Comparison of ENCODE assay signal across 8 cellular contexts in genomic region chr11:78039919-78040671, GRCh38. TPM values are rescaled to one million over a fixed set of nuclear protein-coding genes. Genes with fewer than 3 reads are reported as not detected.
DNase-seq lines count a peak whose midpoint lies in the region; ATAC-seq lines count a peak whose summit lies in the region.

No MANE protein-coding gene starts in this region.

- H3K4me3 Mint-ChIP-seq in activated naive CD4-positive, alpha-beta T cell treated with anti-CD3 and anti-CD28 coated beads for 36 hours = peak overlapping the region; percentile 17
- H3K4me3 Mint-ChIP-seq in immature natural killer cell = peak overlapping the region; percentile 63 to 84 (median 82)

- H3K36me3 Mint-ChIP-seq in activated naive CD4-positive, alpha-beta T cell treated with anti-CD3 and anti-CD28 coated beads for 36 hours (ENCODE audit: low read depth) = no peaks in the 10 kb centered on the region
- no peaks in the 10 kb centered on the region for H3K36me3 Mint-ChIP-seq in immature natural killer cell

- H3K4me1 ChIP-seq in skeletal muscle tissue (ENCODE audit: control insufficient read depth in 3 of 3, insufficient read depth in 3 of 3, low read length in 3 of 3) = peaks cover 2 to 9% (median 3%) of the 10 kb centered on the region in 3 donors

- no peaks in the 10 kb centered on the region for H3K9me3 ChIP-seq in skeletal muscle tissue (ENCODE audit: control insufficient read depth in 3 of 3, low read length in 3 of 3)

- no peaks in the 10 kb centered on the region for H3K27me3 Mint-ChIP-seq in activated naive CD4-positive, alpha-beta T cell treated with anti-CD3 and anti-CD28 coated beads for 36 hours (ENCODE audit: low read depth)
- H3K27me3 Mint-ChIP-seq in immature natural killer cell (ENCODE audit: low read depth in 3 of 3) = peaks cover 2 to 4% (median 3%) of the 10 kb centered on the region in 3 donors

- no peak overlapping the region for H3K27ac Mint-ChIP-seq in activated naive CD4-positive, alpha-beta T cell treated with anti-CD3 and anti-CD28 coated beads for 36 hours
- H3K27ac Mint-ChIP-seq in immature natural killer cell = peak overlapping the region; percentile 81 to 94 (median 88)

- intact Hi-C loops in activated naive CD4-positive, alpha-beta T cell treated with anti-CD3 and anti-CD28 coated beads for 36 hours (cut with micrococcal nuclease) = no loop called here

- H3K27me3 ChIP-seq in skeletal muscle tissue (ENCODE audit: control insufficient read depth in 3 of 3, insufficient read depth in 3 of 3, low read length in 3 of 3) = no peaks in the 10 kb centered on the region

- no peaks in the 10 kb centered on the region for H3K9me3 Mint-ChIP-seq in activated naive CD4-positive, alpha-beta T cell treated with anti-CD3 and anti-CD28 coated beads for 36 hours
- H3K9me3 Mint-ChIP-seq in immature natural killer cell = no peaks in the 10 kb centered on the region

- CTCF ChIA-PET in activated naive CD4-positive, alpha-beta T cell treated with anti-CD3 and anti-CD28 coated beads for 36 hours (lab: Charles Lee) = no interaction called here

- ATAC-seq in HG02885 (IDR thresholded peaks at IDR 0.05; ENCODE audit: poor library complexity, unreplicated experiment) = peak; percentile 44

- H3K36me3 ChIP-seq in skeletal muscle tissue (ENCODE audit: control insufficient read depth in 3 of 3, insufficient read depth in 3 of 3, low read length in 3 of 3) = no peaks in the 10 kb centered on the region

- H3K4me3 ChIP-seq in skeletal muscle tissue (ENCODE audit: low read length in 3 of 3) = peak overlapping the region in 2 of 3 donors; percentile 29 to 54

- peak overlapping the region; percentile 54 for H3K27ac ChIP-seq in skeletal muscle tissue (ENCODE audit: low read depth, low read length)

- peak; percentile 32 for DNase-seq in activated naive CD4-positive, alpha-beta T cell treated with anti-CD3 and anti-CD28 coated beads for 36 hours
- no peak for DNase-seq in activated naive CD4-positive, alpha-beta T cell treated with anti-CD3 and anti-CD28 coated beads, Interleukin-2, amount 50 U/mL, for 16 hours
- DNase-seq in NCI-H748 (lab: John Stamatoyannopoulos, UW; ENCODE audit: unreplicated experiment) = peak; percentile 63
- peak in 42 of 56 donors; percentile 4 to 72 (median 26) for DNase-seq in amygdala (lab: John Stamatoyannopoulos, UW)
- peak; percentile 25 to 37 (median 26) for DNase-seq in immature natural killer cell
- DNase-seq in cortex of kidney (lab: John Stamatoyannopoulos, UW) = no peak

- H3K9ac ChIP-seq in skeletal muscle tissue (ENCODE audit: low read depth in 1 of 3, low read length in 3 of 3) = peak overlapping the region; percentile 14 to 45 (median 43)

- H3K4me1 Mint-ChIP-seq in activated naive CD4-positive, alpha-beta T cell treated with anti-CD3 and anti-CD28 coated beads for 36 hours (ENCODE audit: low read depth) = peaks cover 11% of the 10 kb centered on the region
- H3K4me1 Mint-ChIP-seq in immature natural killer cell = peaks cover 13 to 18% of the 10 kb centered on the region in 2 donors

RNA-seq across cellular contexts. Expression of gene KCTD14, which starts 17.0 kb away (rescaled TPM):
- total RNA-seq in activated naive CD4-positive, alpha-beta T cell treated with anti-CD3 and anti-CD28 coated beads for 36 hours = under 1 TPM in 1 of 2 experiments, not detected in 1; 0.27 TPM
- under 1 TPM in 1 of 3 donors, not detected in 2; 0.82 TPM for polyA plus RNA-seq in immature natural killer cell
- total RNA-seq in skeletal muscle tissue = 0.52 TPM

RNA-seq across cellular contexts. Expression of gene THRSP, which starts 23.6 kb away (rescaled TPM):
- total RNA-seq in activated naive CD4-positive, alpha-beta T cell treated with anti-CD3 and anti-CD28 coated beads for 36 hours = not detected
- under 1 TPM in 1 of 3 donors, not detected in 2; 0.18 TPM for polyA plus RNA-seq in immature natural killer cell
- total RNA-seq in skeletal muscle tissue = 26.1 TPM

RNA-seq across cellular contexts. Expression of gene NDUFC2, which starts 39.6 kb away (rescaled TPM):
- total RNA-seq in activated naive CD4-positive, alpha-beta T cell treated with anti-CD3 and anti-CD28 coated beads for 36 hours = 100 to 1,000 TPM; 180 to 183 TPM
- 100 to 1,000 TPM; 172 to 320 (median 243) TPM for polyA plus RNA-seq in immature natural killer cell
- total RNA-seq in skeletal muscle tissue = 69.9 TPM

RNA-seq across cellular contexts. Expression of gene INTS4, which starts 45.6 kb away (rescaled TPM):
- total RNA-seq in activated naive CD4-positive, alpha-beta T cell treated with anti-CD3 and anti-CD28 coated beads for 36 hours = 10 to 100 TPM; 45.5 to 46.0 TPM
- polyA plus RNA-seq in immature natural killer cell = 10 to 100 TPM; 27.1 to 57.8 (median 42.4) TPM
- 40.7 TPM for total RNA-seq in skeletal muscle tissue

Comparison
In these comparisons a context has a peak if more than half of its experiments do, and no peak if none do; other contexts are left out.
1. DNase-seq: peak in activated naive CD4-positive, alpha-beta T cell treated with anti-CD3 and anti-CD28 coated beads for 36 hours (single experiment), NCI-H748 (single experiment), amygdala (42 of 56) and immature natural killer cell (3 of 3); none in activated naive CD4-positive, alpha-beta T cell treated with anti-CD3 and anti-CD28 coated beads, Interleukin-2, amount 50 U/mL, for 16 hours (single experiment) and cortex of kidney (single experiment).
2. RNA of gene THRSP, which starts 23.6 kb away (total RNA-seq): 26.1 TPM in skeletal muscle tissue (single experiment); not detected in activated naive CD4-positive, alpha-beta T cell treated with anti-CD3 and anti-CD28 coated beads for 36 hours; every median in the first group is over 10 times any median in the second.